ENCODE assay signal across 18 cellular contexts in the genomic region with DNA sequence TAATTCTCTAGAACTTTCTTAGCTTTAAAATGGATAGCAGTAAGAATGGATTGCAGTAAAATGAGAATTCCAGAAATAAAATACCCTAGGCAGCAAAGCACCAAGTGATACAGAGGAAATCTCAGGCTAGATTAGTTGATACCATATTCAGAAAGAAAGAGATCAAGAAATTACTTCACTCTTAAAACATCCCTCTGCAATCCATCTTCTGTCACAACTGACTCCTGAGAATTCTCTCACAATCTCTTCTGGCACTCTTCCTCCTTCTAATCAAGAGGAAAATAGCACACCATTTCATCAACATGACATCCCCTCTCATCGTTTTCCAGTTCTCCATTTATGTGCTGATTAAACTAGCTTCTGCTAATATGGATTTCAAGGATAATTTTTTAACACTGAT. TPM values are rescaled to one million over a fixed set of nuclear protein-coding genes. Genes with fewer than 3 reads are reported as not detected.
DNase-seq lines count a peak whose midpoint lies in the region; ATAC-seq and TF ChIP-seq lines count a peak whose summit lies in the region.
"Had no signal": no experiment of that assay in that cellular context is flagged by ENCODE, and none has a peak within 500 bp of the region (broad histone marks: within the 10 kb centered on the region; RNA-seq: fewer than 3 reads in every experiment).

No MANE protein-coding gene starts in this region.

- 4 to 16% methylated on average over 1 of the region's 1 CpG for WGBS in heart right ventricle, 2 donors
- 29 to 40% methylated on average over 1 of the region's 1 CpG for WGBS in tibial nerve, 2 donors

- no peaks in the 10 kb centered on the region for H3K36me3 Mint-ChIP-seq in activated naive CD8-positive, alpha-beta T cell treated with anti-CD3 and anti-CD28 coated beads, Interleukin-2, amount 50 U/mL, for 24 hours (ENCODE audit: low read depth)
- H3K36me3 Mint-ChIP-seq: natural killer cell treated with Interleukin-12 subunit alpha and Interleukin-12 subunit beta and Interleukin-15 and Interleukin-18, amount 100 ng/mL, for 72 hours had no signal

- H3K9me3 ChIP-seq in heart right ventricle (no peaks in the 10 kb centered on the region), tibial nerve (no peaks in the 10 kb centered on the region)

- no peak for TF ChIP-seq POLR2A in tibial nerve (IDR thresholded peaks at IDR 0.05)

- DNase-seq in GM04503 (ENCODE audit: low read depth) (peak; percentile 34), astrocyte of the spinal cord (ENCODE audit: low read depth, low spot score) (peak; percentile 26), heart right ventricle (no peak), omental fat pad (ENCODE audit: low spot score) (no peak), tibial nerve (ENCODE audit: low spot score in 2 of 2) (no peak), cerebellum (ENCODE audit: low spot score) (no peak)
- no peak for DNase-seq in activated naive CD8-positive, alpha-beta T cell treated with anti-CD3 and anti-CD28 coated beads, Interleukin-2, amount 50 U/mL, for 24 hours
- DNase-seq: activated CD4-positive, alpha-beta memory T cell treated with anti-CD3 and anti-CD28 coated beads, Interleukin-2, amount 10 ng/mL, durations not matched to agents 7 days and 5 days; amniotic stem cell; COR-L47; dermis blood vessel endothelial cell; GOT3; Karpas-422; substantia nigra; SW 1271 had no signal

- no peaks in the 10 kb centered on the region for H3K36me3 ChIP-seq in heart right ventricle
- no peaks in the 10 kb centered on the region for H3K36me3 ChIP-seq in tibial nerve

- intact Hi-C loops in heart right ventricle (cut with DNase I): no loop called here

- H3K4me1 ChIP-seq in heart right ventricle: peaks cover 0 to 14% (median 7%) of the 10 kb centered on the region in 9 donors
- H3K4me1 ChIP-seq in tibial nerve: no peaks in the 10 kb centered on the region

- peaks cover 6% of the 10 kb centered on the region for H3K4me1 Mint-ChIP-seq in activated naive CD8-positive, alpha-beta T cell treated with anti-CD3 and anti-CD28 coated beads, Interleukin-2, amount 50 U/mL, for 24 hours
- H3K4me1 Mint-ChIP-seq: activated CD4-positive, alpha-beta memory T cell treated with anti-CD3 and anti-CD28 coated beads, Interleukin-2, amount 10 ng/mL, durations not matched to agents 7 days and 5 days had no signal

- H3K4me3 ChIP-seq in astrocyte of the spinal cord (ENCODE audit: low read depth, low read length) (no peak overlapping the region), heart right ventricle (no peak overlapping the region), tibial nerve (no peak overlapping the region)

- H3K9me3 Mint-ChIP-seq in activated naive CD8-positive, alpha-beta T cell treated with anti-CD3 and anti-CD28 coated beads, Interleukin-2, amount 50 U/mL, for 24 hours: no peaks in the 10 kb centered on the region
- H3K9me3 Mint-ChIP-seq: activated CD4-positive, alpha-beta memory T cell treated with anti-CD3 and anti-CD28 coated beads, Interleukin-2, amount 10 ng/mL, durations not matched to agents 7 days and 5 days; natural killer cell treated with Interleukin-12 subunit alpha and Interleukin-12 subunit beta and Interleukin-15 and Interleukin-18, amount 100 ng/mL, for 72 hours had no signal

- H3K27me3 Mint-ChIP-seq in activated naive CD8-positive, alpha-beta T cell treated with anti-CD3 and anti-CD28 coated beads, Interleukin-2, amount 50 U/mL, for 24 hours: peaks cover 3% of the 10 kb centered on the region

- no peak overlapping the region for H3K27ac Mint-ChIP-seq in activated naive CD8-positive, alpha-beta T cell treated with anti-CD3 and anti-CD28 coated beads, Interleukin-2, amount 50 U/mL, for 24 hours
- H3K27ac Mint-ChIP-seq: activated CD4-positive, alpha-beta memory T cell treated with anti-CD3 and anti-CD28 coated beads, Interleukin-2, amount 10 ng/mL, durations not matched to agents 7 days and 5 days; natural killer cell treated with Interleukin-12 subunit alpha and Interleukin-12 subunit beta and Interleukin-15 and Interleukin-18, amount 100 ng/mL, for 72 hours had no signal

- in situ Hi-C loops in astrocyte of the spinal cord (cut with HindIII; ENCODE audit: low sequenced_read_pairs): no loop called here

- TF ChIP-seq CTCF in astrocyte of the spinal cord (IDR thresholded peaks at IDR 0.05; ENCODE audit: low read depth, low read length): no peak
- TF ChIP-seq CTCF in heart right ventricle (IDR thresholded peaks at IDR 0.05): no peak
- TF ChIP-seq CTCF in omental fat pad (IDR thresholded peaks at IDR 0.05): no peak
- no peak for TF ChIP-seq CTCF in tibial nerve (IDR thresholded peaks at IDR 0.05)

- H3K27me3 ChIP-seq in heart right ventricle (no peaks in the 10 kb centered on the region), tibial nerve (no peaks in the 10 kb centered on the region)

- H3K27ac ChIP-seq in heart right ventricle (peak overlapping the region in 1 of 10 donors; percentile 11), tibial nerve (no peak overlapping the region)

- no peak overlapping the region for H3K4me3 Mint-ChIP-seq in activated naive CD8-positive, alpha-beta T cell treated with anti-CD3 and anti-CD28 coated beads, Interleukin-2, amount 50 U/mL, for 24 hours
- H3K4me3 Mint-ChIP-seq: activated CD4-positive, alpha-beta memory T cell treated with anti-CD3 and anti-CD28 coated beads, Interleukin-2, amount 10 ng/mL, durations not matched to agents 7 days and 5 days; natural killer cell treated with Interleukin-12 subunit alpha and Interleukin-12 subunit beta and Interleukin-15 and Interleukin-18, amount 100 ng/mL, for 72 hours had no signal

- ATAC-seq in heart right ventricle: peak in 6 of 8 donors; percentile 17 to 72 (median 47)
- ATAC-seq in omental fat pad (ENCODE audit: low FRiP score): peak; percentile 88
- ATAC-seq in activated naive CD8-positive, alpha-beta T cell treated with anti-CD3 and anti-CD28 coated beads, Interleukin-2, amount 50 U/mL, for 24 hours: no peak
- no peak for ATAC-seq in HG03354 (IDR thresholded peaks at IDR 0.05; ENCODE audit: poor library complexity, severe bottlenecking, unreplicated experiment)
- ATAC-seq: esophagus mucosa; natural killer cell treated with Interleukin-12 subunit alpha and Interleukin-12 subunit beta and Interleukin-15 and Interleukin-18, amount 100 ng/mL, for 72 hours had no signal

- no peak for TF ChIP-seq EP300 in tibial nerve (IDR thresholded peaks at IDR 0.05)

RNA-seq across cellular contexts. Expression of gene LAMB1, which starts 42.2 kb away (rescaled TPM):
- total RNA-seq in heart right ventricle (10 to 100 TPM; 33.3 to 84.8 (median 52.7) TPM), omental fat pad (100 to 1,000 TPM; 406 to 668 (median 535) TPM), tibial nerve (100 to 1,000 TPM; 232 to 563 (median 357) TPM), cerebellum (87.2 TPM)
- 100 to 1,000 TPM in 1 of 2 donors, 10 to 100 TPM in 1; 84.0 to 145 TPM for polyA plus RNA-seq in heart right ventricle
- total RNA-seq: activated CD4-positive, alpha-beta memory T cell treated with anti-CD3 and anti-CD28 coated beads, Interleukin-2, amount 10 ng/mL, durations not matched to agents 7 days and 5 days; natural killer cell treated with Interleukin-12 subunit alpha and Interleukin-12 subunit beta and Interleukin-15 and Interleukin-18, amount 100 ng/mL, for 72 hours had no signal

Comparison
In these comparisons a context has a peak if more than half of its experiments do, and no peak if none do; other contexts are left out.
1. DNase-seq: peak in GM04503 (single experiment) and astrocyte of the spinal cord (single experiment); none in heart right ventricle (0 of 2), omental fat pad (single experiment), activated naive CD8-positive, alpha-beta T cell treated with anti-CD3 and anti-CD28 coated beads, Interleukin-2, amount 50 U/mL, for 24 hours (single experiment), tibial nerve (0 of 2) and cerebellum (single experiment).
2. ATAC-seq: peak in heart right ventricle (6 of 8) and omental fat pad (single experiment); none in activated naive CD8-positive, alpha-beta T cell treated with anti-CD3 and anti-CD28 coated beads, Interleukin-2, amount 50 U/mL, for 24 hours (single experiment) and HG03354 (single experiment).